16 cellular contexts compared by ENCODE assay signal in the genomic region with DNA sequence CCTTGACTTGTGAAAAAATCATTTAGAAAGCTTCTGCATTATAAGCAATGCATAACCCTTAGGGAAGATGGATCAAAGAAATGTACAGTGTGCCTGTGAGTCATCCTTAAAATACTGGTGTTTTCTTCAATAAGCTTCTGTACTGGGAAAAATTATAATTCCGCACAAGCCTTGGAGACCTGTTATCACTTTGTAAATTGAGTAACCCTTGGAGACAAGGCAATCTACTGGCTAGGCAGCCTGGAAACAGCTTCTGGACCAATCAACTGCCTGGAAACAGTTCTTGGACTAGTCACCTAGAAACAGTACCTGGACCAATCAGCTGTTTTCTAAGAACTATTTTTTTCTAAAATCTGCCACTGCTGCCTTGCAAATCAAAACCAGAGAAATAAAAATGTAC. TPM values are rescaled to one million over a fixed set of nuclear protein-coding genes. Genes with fewer than 3 reads are reported as not detected.
A peak's percentile ranks its signal among the peaks of the same experiment; 100 is the strongest.
DNase-seq lines count a peak whose midpoint lies in the region; ATAC-seq and TF ChIP-seq lines count a peak whose summit lies in the region.
"Had no signal": no experiment of that assay in that cellular context is flagged by ENCODE, and none has a peak within 500 bp of the region (broad histone marks: within the 10 kb centered on the region; RNA-seq: fewer than 3 reads in every experiment).

No MANE protein-coding gene starts in this region.

- no peak overlapping the region for H2AFZ ChIP-seq in mammary epithelial cell (ENCODE audit: low read depth, low read length)

- no peaks in the 10 kb centered on the region for H3K9me3 Mint-ChIP-seq in MCF 10A (ENCODE audit: unreplicated experiment)
- H3K9me3 Mint-ChIP-seq: activated CD4-positive, alpha-beta memory T cell treated with anti-CD3 and anti-CD28 coated beads for 36 hours; CD4-positive, alpha-beta memory T cell; nephron progenitor cell had no signal

- no peaks in the 10 kb centered on the region for H3K27me3 Mint-ChIP-seq in MCF 10A (ENCODE audit: insufficient read depth, unreplicated experiment)
- H3K27me3 Mint-ChIP-seq: activated CD4-positive, alpha-beta memory T cell treated with anti-CD3 and anti-CD28 coated beads for 36 hours; activated naive CD8-positive, alpha-beta T cell; CD4-positive, alpha-beta memory T cell had no signal

- H3K4me2 ChIP-seq in mammary epithelial cell (ENCODE audit: insufficient read depth, low read depth, low read length): no peak overlapping the region

- TF ChIP-seq CTCF in mammary epithelial cell (conservative IDR thresholded peaks at IDR 0.05 in 1 of 2, IDR thresholded peaks at IDR 0.05 in 1 of 2; ENCODE audit: extremely low read depth in 1 of 2, insufficient read depth in 1 of 2, low read depth in 1 of 2, low read length in 2 of 2) (no peak), MCF 10A (IDR thresholded peaks at IDR 0.05; ENCODE audit: unreplicated experiment) (no peak), GM10248 (IDR thresholded peaks at IDR 0.05; ENCODE audit: control extremely low read depth, extremely low read depth, low read depth, missing control alignments) (no peak), A673 (conservative IDR thresholded peaks at IDR 0.05; ENCODE audit: low read depth, low read length) (no peak)

- H3K9ac ChIP-seq in mammary epithelial cell (ENCODE audit: insufficient read depth, low read length): no peak overlapping the region

- ATAC-seq in activated CD4-positive, CD25-positive, alpha-beta regulatory T cell treated with anti-CD3 and anti-CD28 coated beads, Interleukin-2, amount 50 U/mL, for 24 hours: no peak
- ATAC-seq: Panc1; stimulated activated naive CD8-positive, alpha-beta T cell treated with anti-CD3 and anti-CD28 coated beads, Interleukin-15, Interleukin-2, amounts not matched to agents 100 U/mL and 50 U/mL, for 24 hours had no signal

- DNase-seq in mammary epithelial cell: peak; percentile 52
- DNase-seq in MCF 10A (ENCODE audit: unreplicated experiment): no peak
- DNase-seq in astrocyte of the hippocampus (ENCODE audit: low read depth, low spot score): peak; percentile 81
- DNase-seq in foreskin melanocyte: peak; percentile 87
- no peak for DNase-seq in amniotic stem cell (lab: John Stamatoyannopoulos, UW)
- no peak for DNase-seq in GM10248 (ENCODE audit: extremely low spot score)
- no peak for DNase-seq in A673 (ENCODE audit: low spot score)
- DNase-seq: activated CD4-positive, alpha-beta memory T cell treated with anti-CD3 and anti-CD28 coated beads for 36 hours; activated T-cell treated with anti-CD3 and anti-CD28 coated beads, Interleukin-2, amount 50 U/mL, for 48 hours; CD4-positive, alpha-beta memory T cell; NCI-H510A treated with DMSO at 0.1 percent for 48 hours; nephron progenitor cell; stimulated activated naive CD8-positive, alpha-beta T cell treated with anti-CD3 and anti-CD28 coated beads, Interleukin-15, Interleukin-2, amounts not matched to agents 100 U/mL and 50 U/mL, for 24 hours had no signal

- H3K4me1 ChIP-seq in mammary epithelial cell (ENCODE audit: insufficient read depth, low read length) (no peaks in the 10 kb centered on the region), A673 (ENCODE audit: insufficient read depth, low read length, poor library complexity, severe bottlenecking) (no peaks in the 10 kb centered on the region)

- no peak overlapping the region for H3K27ac Mint-ChIP-seq in MCF 10A (ENCODE audit: low read depth, unreplicated experiment)
- H3K27ac Mint-ChIP-seq: activated CD4-positive, alpha-beta memory T cell treated with anti-CD3 and anti-CD28 coated beads for 36 hours; activated naive CD8-positive, alpha-beta T cell; CD4-positive, alpha-beta memory T cell; nephron progenitor cell had no signal

- intact Hi-C loops in mammary epithelial cell (cut with micrococcal nuclease) (loop anchor here (10.0 kb wide), 1 partner anchor 626 kb away; no protein-coding TSS in a partner anchor), MCF 10A (cut with micrococcal nuclease) (no loop called here), A673 (cut with micrococcal nuclease; ENCODE audit: unreplicated experiment) (no loop called here)

- CTCF ChIA-PET in mammary epithelial cell (lab: Charles Lee; ENCODE audit: low non-redundant PET): interaction anchor here (0.7 kb wide), 1 partner anchor 14 kb away, joined by 3 read pairs; no protein-coding TSS in a partner anchor
- CTCF ChIA-PET in MCF 10A (lab: Yijun Ruan, JAX): interaction anchor here (0.7 to 1.2 kb wide), 4 partner anchors 15 to 253 kb away, joined by 3 to 4 read pairs (median 4); no protein-coding TSS in a partner anchor
- CTCF ChIA-PET in GM10248 (lab: Yijun Ruan, JAX): no interaction called here
- CTCF ChIA-PET in A673 (lab: Charles Lee): no interaction called here

- dilution Hi-C loops in mammary epithelial cell (cut with HindIII; ENCODE audit: low sequenced_read_pairs): loop anchor here (10.0 kb wide), 1 partner anchor 266 kb away; no protein-coding TSS in a partner anchor

- H3K27me3 ChIP-seq in mammary epithelial cell (ENCODE audit: insufficient read depth, low read length) (no peaks in the 10 kb centered on the region), A673 (replicated peaks; ENCODE audit: insufficient read depth, low read depth, low read length, poor library complexity) (no peaks in the 10 kb centered on the region)

- peaks cover 8% of the 10 kb centered on the region for H3K4me1 Mint-ChIP-seq in MCF 10A (ENCODE audit: insufficient read depth, unreplicated experiment)

- POLR2A ChIA-PET in MCF 10A (lab: Yijun Ruan, JAX) (interaction anchor here (0.6 to 1.8 kb wide), 8 partner anchors 10 to 253 kb away, joined by 3 to 8 read pairs (median 4); a partner anchor contains a TSS), GM10248 (lab: Yijun Ruan, JAX) (no interaction called here), A673 (lab: Charles Lee; ENCODE audit: low non-redundant PET) (no interaction called here)

- BruUV-seq in mammary epithelial cell (replicated peaks; lab: Mats Ljungman, UMichigan) (no TSS peak), MCF 10A (replicated peaks; lab: Mats Ljungman, UMichigan) (no TSS peak), A673 (replicated peaks; lab: Mats Ljungman, UMichigan) (no TSS peak)

- peaks cover 5% of the 10 kb centered on the region for H3K36me3 Mint-ChIP-seq in MCF 10A (ENCODE audit: insufficient read depth, unreplicated experiment)
- H3K36me3 Mint-ChIP-seq: activated CD4-positive, alpha-beta memory T cell treated with anti-CD3 and anti-CD28 coated beads for 36 hours; activated naive CD8-positive, alpha-beta T cell; CD4-positive, alpha-beta memory T cell had no signal

- H3K4me3 ChIP-seq in mammary epithelial cell (replicated peaks in 1 of 3; ENCODE audit: insufficient read depth in 1 of 3, low read depth in 2 of 3, low read length in 3 of 3) (no peak overlapping the region), A673 (ENCODE audit: low read depth, low read length, poor library complexity, severe bottlenecking) (no peak overlapping the region)

- 100% methylated on average over 1 of the region's 1 CpG for WGBS in mammary epithelial cell (ENCODE audit: low coverage, missing lambda C conversion rate)

- H3K36me3 ChIP-seq in mammary epithelial cell (ENCODE audit: insufficient read depth, low read length) (no peaks in the 10 kb centered on the region), A673 (ENCODE audit: insufficient read depth, low read length, poor library complexity, severe bottlenecking) (no peaks in the 10 kb centered on the region)

- in situ Hi-C loops in mammary epithelial cell (cut with MboI; ENCODE audit: low sequenced_read_pairs in 2 of 2): loop anchor here (25.0 kb wide), 2 partner anchors 98 to 373 kb away; a partner anchor contains a TSS

- H3K9me3 ChIP-seq in mammary epithelial cell (replicated peaks; ENCODE audit: insufficient read depth, low read length): no peaks in the 10 kb centered on the region
- H3K9me3 ChIP-seq in A673 (ENCODE audit: low read depth, low read length, poor library complexity, severe bottlenecking): no peaks in the 10 kb centered on the region

- H4K20me1 ChIP-seq in mammary epithelial cell (ENCODE audit: insufficient read depth, low read length): no peaks in the 10 kb centered on the region

- H3K79me2 ChIP-seq in mammary epithelial cell (ENCODE audit: insufficient read depth, low read length): no peaks in the 10 kb centered on the region

- no peak overlapping the region for H3K4me3 Mint-ChIP-seq in MCF 10A (ENCODE audit: unreplicated experiment)
- H3K4me3 Mint-ChIP-seq: activated CD4-positive, alpha-beta memory T cell treated with anti-CD3 and anti-CD28 coated beads for 36 hours; activated naive CD8-positive, alpha-beta T cell; CD4-positive, alpha-beta memory T cell; nephron progenitor cell had no signal

- H3K27ac ChIP-seq in mammary epithelial cell (ENCODE audit: insufficient read depth, low read depth, low read length) (no peak overlapping the region), A673 (ENCODE audit: low read depth, low read length, poor library complexity, severe bottlenecking) (no peak overlapping the region)

RNA-seq across cellular contexts. Expression of a gene that starts 25.8 kb away (rescaled TPM):
- total RNA-seq in mammary epithelial cell (10 to 100 TPM; 15.5 to 23.5 TPM), MCF 10A (2022) (14.6 and 20.6 TPM in 2 replicates), A673 (2021) (30.2 and 31.8 TPM in 2 replicates)
- 5.2 TPM for polyA plus RNA-seq in mammary epithelial cell
- 7.3 TPM for polyA minus RNA-seq in mammary epithelial cell

Comparison
In these comparisons a context has a peak if more than half of its experiments do, and no peak if none do; other contexts are left out.
1. DNase-seq: peak in mammary epithelial cell (single experiment), astrocyte of the hippocampus (single experiment) and foreskin melanocyte (single experiment); none in MCF 10A (single experiment), amniotic stem cell (single experiment), GM10248 (single experiment) and A673 (single experiment).
2. CTCF ChIA-PET loops: an anchor here in mammary epithelial cell (0.7 kb wide) and MCF 10A (0.7 to 1.2 kb wide); none called in GM10248 and A673.